Comparison of ENCODE assay signal across 26 cellular contexts in the genomic region with DNA sequence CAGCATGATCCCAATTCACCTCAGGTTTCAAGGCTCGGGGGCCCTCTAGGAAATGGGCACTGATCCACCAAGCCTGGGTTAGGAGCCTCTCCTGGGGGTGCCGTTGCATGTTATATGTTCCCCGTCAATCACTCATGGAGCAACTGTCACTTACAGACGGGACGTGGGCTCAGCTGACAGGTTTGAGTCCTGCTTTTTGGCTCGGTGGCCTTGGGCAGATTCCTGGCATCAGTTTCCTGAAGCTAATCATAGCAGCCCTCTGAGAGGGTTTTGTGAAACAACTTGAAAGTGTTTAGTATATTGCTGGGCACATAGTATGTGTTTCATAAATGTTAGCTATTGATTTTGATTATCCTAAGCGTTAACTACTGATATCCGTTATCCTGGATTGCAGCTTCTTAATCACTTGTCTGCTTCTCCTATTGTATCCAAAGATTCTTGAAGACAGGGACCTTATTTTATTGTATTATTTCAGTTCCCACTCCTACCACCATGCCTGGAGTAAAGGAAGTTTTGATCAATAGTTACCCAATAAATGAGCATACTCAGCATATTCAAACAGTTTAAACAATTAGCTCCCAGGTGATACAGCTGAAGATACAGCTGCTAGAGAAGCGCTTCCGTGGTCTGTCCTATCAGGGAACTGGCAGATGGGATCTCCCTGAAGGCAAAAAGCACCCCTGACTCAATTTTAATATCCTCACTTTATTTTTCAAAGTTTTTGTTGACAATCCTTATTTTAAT.
"Had no signal": no experiment of that assay in that cellular context is flagged by ENCODE, and none has a peak within 500 bp of the region (broad histone marks: within the 10 kb centered on the region; RNA-seq: fewer than 3 reads in every experiment).

No MANE protein-coding gene starts in this region.

- H3K27me3 ChIP-seq: breast epithelium, esophagus squamous epithelium, left lung, uterus had no signal

- H3K4me1 ChIP-seq: breast epithelium, esophagus squamous epithelium, left lung, uterus had no signal

- H3K4me3 Mint-ChIP-seq: activated CD4-positive, alpha-beta T cell treated with anti-CD3 and anti-CD28 coated beads, Interleukin-2, amount 10 ng/mL, durations not matched to agents 7 days and 5 days; activated CD8-positive, alpha-beta T cell treated with anti-CD3 and anti-CD28 coated beads for 36 hours; activated naive CD4-positive, alpha-beta T cell treated with anti-CD3 and anti-CD28 coated beads, Interleukin-2, amount 50 U/mL, for 24 hours; activated naive CD8-positive, alpha-beta T cell treated with anti-CD3 and anti-CD28 coated beads, Interleukin-2, amount 50 U/mL, for 24 hours; activated T-cell treated with anti-CD3 and anti-CD28 coated beads, Interleukin-2, amount 50 U/mL, for 4 hours; nephron; stimulated activated effector memory CD8-positive, alpha-beta T cell treated with anti-CD3 and anti-CD28 coated beads, Interleukin-12 subunit alpha, Interleukin-12 subunit beta, amount 100 ng/mL, for 72 hours; stimulated activated naive CD8-positive, alpha-beta T cell treated with anti-CD3 and anti-CD28 coated beads, Interleukin-15, Interleukin-2, amounts not matched to agents 100 ng/mL and 50 ng/mL, for 24 hours; type B pancreatic cell had no signal

- H3K27ac Mint-ChIP-seq: activated CD4-positive, alpha-beta T cell treated with anti-CD3 and anti-CD28 coated beads, Interleukin-2, amount 10 ng/mL, durations not matched to agents 7 days and 5 days; activated CD8-positive, alpha-beta T cell treated with anti-CD3 and anti-CD28 coated beads for 36 hours; activated naive CD4-positive, alpha-beta T cell treated with anti-CD3 and anti-CD28 coated beads, Interleukin-2, amount 50 U/mL, for 24 hours; activated naive CD8-positive, alpha-beta T cell treated with anti-CD3 and anti-CD28 coated beads, Interleukin-2, amount 50 U/mL, for 24 hours; activated T-helper 2 cell treated with anti-CD3 and anti-CD28 coated beads, Interferon-gamma antibody, Interleukin-2, Interleukin-4, amounts not matched to agents 10 μg/mL and 5 μg/mL and 100 μg/mL, durations not matched to agents 14 hours and 24 hours and 36 hours; nephron; stimulated activated effector memory CD8-positive, alpha-beta T cell treated with anti-CD3 and anti-CD28 coated beads, Interleukin-12 subunit alpha, Interleukin-12 subunit beta, amount 100 ng/mL, for 72 hours; stimulated activated naive CD8-positive, alpha-beta T cell treated with anti-CD3 and anti-CD28 coated beads, Interleukin-15, Interleukin-2, amounts not matched to agents 100 ng/mL and 50 ng/mL, for 24 hours; type B pancreatic cell had no signal

- H3K36me3 ChIP-seq: breast epithelium, esophagus squamous epithelium, left lung, thoracic aorta, uterus had no signal

- H3K27ac ChIP-seq: breast epithelium, epithelial cell of prostate, esophagus squamous epithelium, left lung, thoracic aorta, uterus had no signal

- H3K9me3 ChIP-seq: breast epithelium, esophagus squamous epithelium, left lung, mucosa of descending colon, thoracic aorta, uterus had no signal

- H3K27me3 Mint-ChIP-seq: activated CD4-positive, alpha-beta T cell treated with anti-CD3 and anti-CD28 coated beads, Interleukin-2, amount 10 ng/mL, durations not matched to agents 7 days and 5 days; activated CD8-positive, alpha-beta T cell treated with anti-CD3 and anti-CD28 coated beads for 36 hours; activated naive CD4-positive, alpha-beta T cell treated with anti-CD3 and anti-CD28 coated beads, Interleukin-2, amount 50 U/mL, for 24 hours; activated naive CD8-positive, alpha-beta T cell treated with anti-CD3 and anti-CD28 coated beads, Interleukin-2, amount 50 U/mL, for 24 hours; stimulated activated naive CD8-positive, alpha-beta T cell treated with anti-CD3 and anti-CD28 coated beads, Interleukin-15, Interleukin-2, amounts not matched to agents 100 ng/mL and 50 ng/mL, for 24 hours; type B pancreatic cell had no signal

- DNase-seq: activated CD4-positive, alpha-beta T cell treated with anti-CD3 and anti-CD28 coated beads for 1 hour; activated CD4-positive, alpha-beta T cell treated with anti-CD3 and anti-CD28 coated beads, Interleukin-2, amount 10 ng/mL, durations not matched to agents 7 days and 5 days; activated CD8-positive, alpha-beta T cell treated with anti-CD3 and anti-CD28 coated beads for 36 hours; activated naive CD8-positive, alpha-beta T cell treated with anti-CD3 and anti-CD28 coated beads, Interleukin-2, amount 50 U/mL, for 24 hours; activated T-cell treated with anti-CD3 and anti-CD28 coated beads, Interleukin-2, amount 50 U/mL, for 4 hours; dermis blood vessel endothelial cell; effector CD4-positive, alpha-beta T cell; esophagus squamous epithelium; foreskin melanocyte; left lung; mucosa of descending colon; posterior cingulate gyrus; small intestine; stimulated activated CD4-positive, alpha-beta T cell treated with anti-CD3 and anti-CD28 coated beads, Interleukin-4, amount 100 ng/mL, for 24 hours; T1000; uterus had no signal

- ATAC-seq: activated CD8-positive, alpha-beta T cell treated with anti-CD3 and anti-CD28 coated beads for 36 hours; activated naive CD8-positive, alpha-beta T cell treated with anti-CD3 and anti-CD28 coated beads, Interleukin-2, amount 50 U/mL, for 24 hours; activated T-cell treated with anti-CD3 and anti-CD28 coated beads, Interleukin-2, amount 50 U/mL, for 4 hours; left lung; mucosa of descending colon; sciatic nerve; stimulated activated effector memory CD8-positive, alpha-beta T cell treated with anti-CD3 and anti-CD28 coated beads, Interleukin-12 subunit alpha, Interleukin-12 subunit beta, amount 100 ng/mL, for 72 hours had no signal

- H3K9me3 Mint-ChIP-seq: activated CD4-positive, alpha-beta T cell treated with anti-CD3 and anti-CD28 coated beads, Interleukin-2, amount 10 ng/mL, durations not matched to agents 7 days and 5 days; activated CD8-positive, alpha-beta T cell treated with anti-CD3 and anti-CD28 coated beads for 36 hours; activated naive CD4-positive, alpha-beta T cell treated with anti-CD3 and anti-CD28 coated beads, Interleukin-2, amount 50 U/mL, for 24 hours; activated T-cell treated with anti-CD3 and anti-CD28 coated beads, Interleukin-2, amount 50 U/mL, for 4 hours; activated T-helper 2 cell treated with anti-CD3 and anti-CD28 coated beads, Interferon-gamma antibody, Interleukin-2, Interleukin-4, amounts not matched to agents 10 μg/mL and 5 μg/mL and 100 μg/mL, durations not matched to agents 14 hours and 24 hours and 36 hours; nephron; stimulated activated effector memory CD8-positive, alpha-beta T cell treated with anti-CD3 and anti-CD28 coated beads, Interleukin-12 subunit alpha, Interleukin-12 subunit beta, amount 100 ng/mL, for 72 hours; type B pancreatic cell had no signal

- H3K36me3 Mint-ChIP-seq: stimulated activated effector memory CD8-positive, alpha-beta T cell treated with anti-CD3 and anti-CD28 coated beads, Interleukin-12 subunit alpha, Interleukin-12 subunit beta, amount 100 ng/mL, for 72 hours had no signal

- H3K4me3 ChIP-seq: breast epithelium, esophagus squamous epithelium, left lung, mucosa of descending colon, thoracic aorta, uterus had no signal

- H3K4me1 Mint-ChIP-seq: activated CD4-positive, alpha-beta T cell treated with anti-CD3 and anti-CD28 coated beads, Interleukin-2, amount 10 ng/mL, durations not matched to agents 7 days and 5 days; activated naive CD4-positive, alpha-beta T cell treated with anti-CD3 and anti-CD28 coated beads, Interleukin-2, amount 50 U/mL, for 24 hours; activated naive CD8-positive, alpha-beta T cell treated with anti-CD3 and anti-CD28 coated beads, Interleukin-2, amount 50 U/mL, for 24 hours; nephron; stimulated activated effector memory CD8-positive, alpha-beta T cell treated with anti-CD3 and anti-CD28 coated beads, Interleukin-12 subunit alpha, Interleukin-12 subunit beta, amount 100 ng/mL, for 72 hours had no signal
